In genomic region chr1:92832537-92833160, GRCh38 we compare ENCODE assay signal across 8 cellular contexts. TPM values are rescaled to one million over a fixed set of nuclear protein-coding genes. Genes with fewer than 3 reads are reported as not detected.
A peak's percentile ranks its signal among the peaks of the same experiment; 100 is the strongest.
DNase-seq lines count a peak whose midpoint lies in the region; ATAC-seq and TF ChIP-seq lines count a peak whose summit lies in the region.

No MANE protein-coding gene starts in this region.

- TF ChIP-seq POLR2A in Peyer's patch (IDR thresholded peaks at IDR 0.05): no peak

- no peak for TF ChIP-seq CTCF in Peyer's patch (IDR thresholded peaks at IDR 0.05)
- TF ChIP-seq CTCF in epithelial cell of proximal tubule (conservative IDR thresholded peaks at IDR 0.05; ENCODE audit: low read depth, low read length): no peak
- TF ChIP-seq CTCF in neural cell (IDR thresholded peaks at IDR 0.05; ENCODE audit: poor library complexity, severe bottlenecking): no peak

- H3K36me3 ChIP-seq in Peyer's patch (peaks cover 0 to 38% (median 0%) of the 10 kb centered on the region in 3 donors), neural cell (ENCODE audit: insufficient read depth, low read length) (no peaks in the 10 kb centered on the region)

- H3K27ac ChIP-seq in Peyer's patch: peak overlapping the region; percentile 81 to 92 (median 90)
- peak overlapping the region; percentile 89 for H3K27ac ChIP-seq in neural cell (ENCODE audit: low read length)

- DNase-seq in activated CD4-positive, alpha-beta T cell treated with anti-CD3 and anti-CD28 coated beads for 48 hours: peak; percentile 15
- no peak for DNase-seq in activated CD4-positive, alpha-beta T cell treated with anti-CD3 and anti-CD28 coated beads for 1 hour
- DNase-seq in Peyer's patch: no peak
- no peak for DNase-seq in epithelial cell of proximal tubule (ENCODE audit: low read depth)
- no peak for DNase-seq in T1000 (lab: John Stamatoyannopoulos, UW)

- H3K4me2 ChIP-seq in neural cell (ENCODE audit: low read length): peak overlapping the region; percentile 92

- TF ChIP-seq RAD21 in neural cell (conservative IDR thresholded peaks at IDR 0.05): no peak

- no peaks in the 10 kb centered on the region for H3F3A ChIP-seq in neural cell (ENCODE audit: insufficient read depth, low read length, poor library complexity, severe bottlenecking)

- no peak for TF ChIP-seq EP300 in neural cell (conservative IDR thresholded peaks at IDR 0.05; ENCODE audit: poor library complexity, severe bottlenecking)

- H3K27me3 ChIP-seq in Peyer's patch: no peaks in the 10 kb centered on the region
- no peaks in the 10 kb centered on the region for H3K27me3 ChIP-seq in neural cell (ENCODE audit: insufficient read depth, low read depth, low read length)

- H3K9me3 ChIP-seq in Peyer's patch (no peaks in the 10 kb centered on the region), neural cell (ENCODE audit: low read length) (no peaks in the 10 kb centered on the region)

- H2AFZ ChIP-seq in neural cell (ENCODE audit: low read depth, low read length): peak overlapping the region; percentile 73

- ATAC-seq in GM21717 (IDR thresholded peaks at IDR 0.05; ENCODE audit: unreplicated experiment) (no peak), GM21619 (IDR thresholded peaks at IDR 0.05; ENCODE audit: unreplicated experiment) (no peak)

- peaks cover 21% of the 10 kb centered on the region for H4K20me1 ChIP-seq in neural cell (ENCODE audit: insufficient read depth)

- peaks cover 55% of the 10 kb centered on the region for H3K79me2 ChIP-seq in neural cell (replicated peaks; ENCODE audit: insufficient read depth, low read length)

- H3K9me2 ChIP-seq in neural cell (ENCODE audit: insufficient read depth, low read length): no peaks in the 10 kb centered on the region

- peaks cover 0 to 31% (median 19%) of the 10 kb centered on the region in 4 donors for H3K4me1 ChIP-seq in Peyer's patch

- H3K4me3 ChIP-seq in Peyer's patch: peak overlapping the region; percentile 61 to 85 (median 78)
- H3K4me3 ChIP-seq in epithelial cell of proximal tubule (ENCODE audit: low read depth, low read length): peak overlapping the region; percentile 96
- H3K4me3 ChIP-seq in neural cell (ENCODE audit: low read length): peak overlapping the region; percentile 93

- H3K9ac ChIP-seq in neural cell (ENCODE audit: low read length): peak overlapping the region; percentile 87

TF ChIP-seq in neural cell, 6 proteins besides CTCF, POLR2A, EP300 and RAD21:
- TF ChIP-seq TAF1 (IDR thresholded peaks at IDR 0.05; ENCODE audit: low read depth) (no peak), POLR2AphosphoS5 (IDR thresholded peaks at IDR 0.05) (no peak), EZH2 (IDR thresholded peaks at IDR 0.05; ENCODE audit: borderline replicate concordance, insufficient read depth, low read length, poor library complexity, severe bottlenecking) (no peak), SMC3 (conservative IDR thresholded peaks at IDR 0.05; ENCODE audit: poor library complexity) (no peak), MXI1 (conservative IDR thresholded peaks at IDR 0.05; ENCODE audit: poor library complexity, severe bottlenecking) (no peak)
- TF ChIP-seq, protein P1, sequence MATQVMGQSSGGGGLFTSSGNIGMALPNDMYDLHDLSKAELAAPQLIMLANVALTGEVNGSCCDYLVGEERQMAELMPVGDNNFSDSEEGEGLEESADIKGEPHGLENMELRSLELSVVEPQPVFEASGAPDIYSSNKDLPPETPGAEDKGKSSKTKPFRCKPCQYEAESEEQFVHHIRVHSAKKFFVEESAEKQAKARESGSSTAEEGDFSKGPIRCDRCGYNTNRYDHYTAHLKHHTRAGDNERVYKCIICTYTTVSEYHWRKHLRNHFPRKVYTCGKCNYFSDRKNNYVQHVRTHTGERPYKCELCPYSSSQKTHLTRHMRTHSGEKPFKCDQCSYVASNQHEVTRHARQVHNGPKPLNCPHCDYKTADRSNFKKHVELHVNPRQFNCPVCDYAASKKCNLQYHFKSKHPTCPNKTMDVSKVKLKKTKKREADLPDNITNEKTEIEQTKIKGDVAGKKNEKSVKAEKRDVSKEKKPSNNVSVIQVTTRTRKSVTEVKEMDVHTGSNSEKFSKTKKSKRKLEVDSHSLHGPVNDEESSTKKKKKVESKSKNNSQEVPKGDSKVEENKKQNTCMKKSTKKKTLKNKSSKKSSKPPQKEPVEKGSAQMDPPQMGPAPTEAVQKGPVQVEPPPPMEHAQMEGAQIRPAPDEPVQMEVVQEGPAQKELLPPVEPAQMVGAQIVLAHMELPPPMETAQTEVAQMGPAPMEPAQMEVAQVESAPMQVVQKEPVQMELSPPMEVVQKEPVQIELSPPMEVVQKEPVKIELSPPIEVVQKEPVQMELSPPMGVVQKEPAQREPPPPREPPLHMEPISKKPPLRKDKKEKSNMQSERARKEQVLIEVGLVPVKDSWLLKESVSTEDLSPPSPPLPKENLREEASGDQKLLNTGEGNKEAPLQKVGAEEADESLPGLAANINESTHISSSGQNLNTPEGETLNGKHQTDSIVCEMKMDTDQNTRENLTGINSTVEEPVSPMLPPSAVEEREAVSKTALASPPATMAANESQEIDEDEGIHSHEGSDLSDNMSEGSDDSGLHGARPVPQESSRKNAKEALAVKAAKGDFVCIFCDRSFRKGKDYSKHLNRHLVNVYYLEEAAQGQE (IDR thresholded peaks at IDR 0.05; ENCODE audit: borderline replicate concordance): no peak

RNA-seq across cellular contexts. Expression of gene RPL5, which starts 0.8 kb away (rescaled TPM):
- total RNA-seq in Peyer's patch (1,000 to 10,000 TPM in 1 of 4 donors, 100 to 1,000 TPM in 3; 530 to 1,560 (median 801) TPM), epithelial cell of proximal tubule (1,372 and 1,899 TPM in 2 replicates)
- 1,461 and 1,645 TPM in 2 replicates for polyA plus RNA-seq in neural cell
- 882 and 1,045 TPM in 2 replicates for polyA minus RNA-seq in neural cell

RNA-seq across cellular contexts. Expression of gene EVI5, which starts 47.7 kb away (rescaled TPM):
- total RNA-seq in Peyer's patch: 100 to 1,000 TPM in 1 of 4 donors, 10 to 100 TPM in 3; 16.3 to 135 (median 33.7) TPM
- 5.9 and 9.6 TPM in 2 replicates for total RNA-seq in epithelial cell of proximal tubule
- 7.5 and 8.5 TPM in 2 replicates for polyA plus RNA-seq in neural cell
- polyA minus RNA-seq in neural cell: 37.5 and 40.5 TPM in 2 replicates
